In genomic region chr5:168123853-168124528, GRCh38 we compare ENCODE assay signal across 12 cellular contexts.
DNase-seq lines count a peak whose midpoint lies in the region; ATAC-seq and TF ChIP-seq lines count a peak whose summit lies in the region.
"Had no signal": no experiment of that assay in that cellular context is flagged by ENCODE, and none has a peak within 500 bp of the region (broad histone marks: within the 10 kb centered on the region; RNA-seq: fewer than 3 reads in every experiment).

No MANE protein-coding gene starts in this region.

- intact Hi-C loops in esophagus squamous epithelium (cut with DNase I) = no loop called here

- no peaks in the 10 kb centered on the region for H3K27me3 ChIP-seq in esophagus squamous epithelium
- no peaks in the 10 kb centered on the region for H3K27me3 ChIP-seq in gastroesophageal sphincter

- no peak for DNase-seq in activated naive CD8-positive, alpha-beta T cell treated with anti-CD3 and anti-CD28 coated beads, Interleukin-2, amount 10 ng/mL, durations not matched to agents 7 days and 5 days
- DNase-seq in medulla oblongata (ENCODE audit: extremely low spot score) (no peak), esophagus squamous epithelium (lab: John Stamatoyannopoulos, UW) (no peak)
- DNase-seq: activated T-cell treated with anti-CD3 and anti-CD28 coated beads, Interleukin-2, amount 50 U/mL, for 4 hours; cortex of kidney; DMS79 treated with DMSO at 0.1 percent for 48 hours; NCI-H2107; stimulated activated CD4-positive, alpha-beta T cell treated with anti-CD3 and anti-CD28 coated beads, Interleukin-15, amount 100 ng/mL, for 24 hours had no signal

- H3K9me3 Mint-ChIP-seq in activated naive CD8-positive, alpha-beta T cell treated with anti-CD3 and anti-CD28 coated beads, Interleukin-2, amount 10 ng/mL, durations not matched to agents 7 days and 5 days = no peaks in the 10 kb centered on the region
- H3K9me3 Mint-ChIP-seq: activated T-cell treated with anti-CD3 and anti-CD28 coated beads, Interleukin-2, amount 50 U/mL, for 4 hours had no signal

- POLR2A ChIA-PET in activated naive CD8-positive, alpha-beta T cell treated with anti-CD3 and anti-CD28 coated beads, Interleukin-2, amount 10 ng/mL, durations not matched to agents 7 days and 5 days (lab: Charles Lee) = no interaction called here

- peaks cover 11% of the 10 kb centered on the region for H3K4me1 Mint-ChIP-seq in activated naive CD8-positive, alpha-beta T cell treated with anti-CD3 and anti-CD28 coated beads, Interleukin-2, amount 10 ng/mL, durations not matched to agents 7 days and 5 days

- TF ChIP-seq POLR2A in esophagus squamous epithelium (IDR thresholded peaks at IDR 0.05) (no peak), gastroesophageal sphincter (IDR thresholded peaks at IDR 0.05) (no peak)

- peak overlapping the region; percentile 36 for H3K4me3 Mint-ChIP-seq in activated naive CD8-positive, alpha-beta T cell treated with anti-CD3 and anti-CD28 coated beads, Interleukin-2, amount 10 ng/mL, durations not matched to agents 7 days and 5 days
- H3K4me3 Mint-ChIP-seq: activated T-cell treated with anti-CD3 and anti-CD28 coated beads, Interleukin-2, amount 50 U/mL, for 4 hours had no signal

- ATAC-seq in GM18867 (IDR thresholded peaks at IDR 0.05; ENCODE audit: unreplicated experiment) = peak; percentile 90
- peak; percentile 87 for ATAC-seq in GM21390 (IDR thresholded peaks at IDR 0.05; ENCODE audit: unreplicated experiment)
- ATAC-seq in HG03103 (IDR thresholded peaks at IDR 0.05; ENCODE audit: low read depth, unreplicated experiment) = peak; percentile 94
- ATAC-seq in activated naive CD8-positive, alpha-beta T cell treated with anti-CD3 and anti-CD28 coated beads, Interleukin-2, amount 10 ng/mL, durations not matched to agents 7 days and 5 days (ENCODE audit: low read depth) = peak; percentile 36
- no peak for ATAC-seq in gastroesophageal sphincter

- H3K9me3 ChIP-seq in esophagus squamous epithelium (no peaks in the 10 kb centered on the region), gastroesophageal sphincter (no peaks in the 10 kb centered on the region)

- H3K36me3 ChIP-seq in esophagus squamous epithelium = no peaks in the 10 kb centered on the region
- H3K36me3 ChIP-seq in gastroesophageal sphincter = no peaks in the 10 kb centered on the region

- no peak overlapping the region for H3K27ac ChIP-seq in esophagus squamous epithelium
- no peak overlapping the region for H3K27ac ChIP-seq in gastroesophageal sphincter

- H3K27me3 Mint-ChIP-seq in activated naive CD8-positive, alpha-beta T cell treated with anti-CD3 and anti-CD28 coated beads, Interleukin-2, amount 10 ng/mL, durations not matched to agents 7 days and 5 days = peaks cover 4% of the 10 kb centered on the region

- no peak overlapping the region for H3K4me3 ChIP-seq in esophagus squamous epithelium
- H3K4me3 ChIP-seq in gastroesophageal sphincter = no peak overlapping the region

- peak overlapping the region; percentile 54 for H3K27ac Mint-ChIP-seq in activated naive CD8-positive, alpha-beta T cell treated with anti-CD3 and anti-CD28 coated beads, Interleukin-2, amount 10 ng/mL, durations not matched to agents 7 days and 5 days

- WGBS in esophagus squamous epithelium, 2 donors = 59 to 61% methylated on average over 4 to 5 of the region's 5 CpGs
- WGBS in gastroesophageal sphincter (ENCODE audit: low coverage in 1 of 2), 2 donors = 83 to 86% methylated on average over 4 to 5 of the region's 5 CpGs

- no peaks in the 10 kb centered on the region for H3K36me3 Mint-ChIP-seq in activated naive CD8-positive, alpha-beta T cell treated with anti-CD3 and anti-CD28 coated beads, Interleukin-2, amount 10 ng/mL, durations not matched to agents 7 days and 5 days

- H3K4me1 ChIP-seq in esophagus squamous epithelium (peaks cover 0 to 5% (median 4%) of the 10 kb centered on the region in 3 donors), gastroesophageal sphincter (no peaks in the 10 kb centered on the region)

- TF ChIP-seq EP300 in gastroesophageal sphincter (IDR thresholded peaks at IDR 0.05) = no peak

- no peak for TF ChIP-seq CTCF in esophagus squamous epithelium (IDR thresholded peaks at IDR 0.05)
- TF ChIP-seq CTCF in gastroesophageal sphincter (IDR thresholded peaks at IDR 0.05) = no peak
